ENCODE assay signal across 1 cellular context in the genomic region with DNA sequence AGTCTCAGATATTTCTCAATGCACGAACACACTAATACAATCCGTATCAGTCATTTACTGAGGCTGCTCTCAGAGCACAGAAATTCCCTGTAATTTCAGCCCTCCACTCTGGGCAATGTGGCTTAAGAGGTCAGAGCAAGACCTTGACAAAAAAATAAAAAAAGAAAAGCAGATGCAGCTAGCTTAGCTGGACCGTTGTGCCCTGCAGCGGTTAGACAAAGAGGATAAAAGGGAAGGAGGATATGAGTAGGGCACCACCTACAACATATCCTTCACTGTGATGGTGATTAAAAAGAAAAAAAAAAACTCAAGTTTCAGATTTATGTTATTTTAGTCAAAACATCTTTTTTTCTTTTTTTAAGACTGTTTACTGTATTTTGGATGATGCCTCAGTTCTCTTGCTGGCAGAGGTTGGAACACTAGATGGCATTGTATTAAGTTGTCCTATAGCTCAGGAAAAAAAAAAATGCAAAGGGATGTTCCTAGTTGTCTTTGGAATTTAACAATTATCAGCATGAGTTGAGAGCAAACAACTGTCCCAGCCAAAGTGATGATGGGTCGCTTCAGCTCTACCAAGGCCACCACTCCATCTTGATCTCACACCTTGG.
TF ChIP-seq lines count a peak whose summit lies in the region.

No MANE protein-coding gene starts in this region.

TF ChIP-seq in A549, 52 proteins besides CTCF, POLR2A, EP300 and RAD21 (continued from another document):
- no peak for TF ChIP-seq ZSCAN20 (CRISPR knock-in tag; IDR thresholded peaks at IDR 0.05)
